8 cellular contexts compared by ENCODE assay signal in genomic region chr11:96156379-96156722, GRCh38.
DNase-seq lines count a peak whose midpoint lies in the region; ATAC-seq lines count a peak whose summit lies in the region.

No MANE protein-coding gene starts in this region.

- no peaks in the 10 kb centered on the region for H3K9me3 ChIP-seq in iPS-15b (ENCODE audit: control insufficient read depth, insufficient read depth, low read length)

- H3K36me3 Mint-ChIP-seq in activated naive CD8-positive, alpha-beta T cell treated with anti-CD3 and anti-CD28 coated beads, Interleukin-2, amount 10 ng/mL, durations not matched to agents 7 days and 5 days = peaks cover 15% of the 10 kb centered on the region
- H3K36me3 Mint-ChIP-seq in stimulated activated naive B cell treated with anti-CD40 and anti-IgM and Interleukin-4, amounts not matched to agents 10 μg/mL and 1 μg/mL and 100 μg/mL, for 72 hours = peaks cover 0 to 7% of the 10 kb centered on the region in 2 donors

- no peaks in the 10 kb centered on the region for H3K9me3 Mint-ChIP-seq in activated naive CD8-positive, alpha-beta T cell treated with anti-CD3 and anti-CD28 coated beads, Interleukin-2, amount 10 ng/mL, durations not matched to agents 7 days and 5 days
- no peaks in the 10 kb centered on the region for H3K9me3 Mint-ChIP-seq in stimulated activated naive B cell treated with anti-CD40 and anti-IgM and Interleukin-4, amounts not matched to agents 10 μg/mL and 1 μg/mL and 100 μg/mL, for 72 hours

- H3K27ac Mint-ChIP-seq in activated naive CD8-positive, alpha-beta T cell treated with anti-CD3 and anti-CD28 coated beads, Interleukin-2, amount 10 ng/mL, durations not matched to agents 7 days and 5 days = peak overlapping the region; percentile 76
- peak overlapping the region; percentile 96 for H3K27ac Mint-ChIP-seq in stimulated activated naive B cell treated with anti-CD40 and anti-IgM and Interleukin-4, amounts not matched to agents 10 μg/mL and 1 μg/mL and 100 μg/mL, for 72 hours

- POLR2A ChIA-PET in activated naive CD8-positive, alpha-beta T cell treated with anti-CD3 and anti-CD28 coated beads, Interleukin-2, amount 10 ng/mL, durations not matched to agents 7 days and 5 days (lab: Charles Lee) = interaction anchor here (1.4 kb wide), 1 partner anchor 183 kb away, joined by 4 read pairs; no protein-coding TSS in a partner anchor

- peak overlapping the region; percentile 12 for H3K9ac ChIP-seq in iPS-15b (ENCODE audit: low read depth, low read length)

- H3K27me3 ChIP-seq in iPS-15b (ENCODE audit: control insufficient read depth, insufficient read depth, low read length) = no peaks in the 10 kb centered on the region

- DNase-seq in activated naive CD8-positive, alpha-beta T cell treated with anti-CD3 and anti-CD28 coated beads, Interleukin-2, amount 10 ng/mL, durations not matched to agents 7 days and 5 days = no peak
- DNase-seq in stimulated activated naive B cell treated with anti-CD40 and anti-IgM and Interleukin-4, amounts not matched to agents 10 μg/mL and 1 μg/mL and 100 μg/mL, for 72 hours = no peak
- DNase-seq in NCI-H1436 (lab: John Stamatoyannopoulos, UW) = no peak
- no peak for DNase-seq in kidney tubule cell (ENCODE audit: low spot score)
- DNase-seq in NOMO-1 (lab: John Stamatoyannopoulos, UW; ENCODE audit: unreplicated experiment in 2 of 2) = no peak

- H3K4me3 ChIP-seq in iPS-15b (ENCODE audit: low read depth, low read length) = no peak overlapping the region

- H3K4me1 ChIP-seq in iPS-15b (ENCODE audit: control insufficient read depth, insufficient read depth, low read length) = peaks cover 32% of the 10 kb centered on the region

- peak overlapping the region; percentile 51 for H3K4me3 Mint-ChIP-seq in activated naive CD8-positive, alpha-beta T cell treated with anti-CD3 and anti-CD28 coated beads, Interleukin-2, amount 10 ng/mL, durations not matched to agents 7 days and 5 days
- peak overlapping the region; percentile 74 to 80 for H3K4me3 Mint-ChIP-seq in stimulated activated naive B cell treated with anti-CD40 and anti-IgM and Interleukin-4, amounts not matched to agents 10 μg/mL and 1 μg/mL and 100 μg/mL, for 72 hours

- peaks cover 30% of the 10 kb centered on the region for H3K4me1 Mint-ChIP-seq in activated naive CD8-positive, alpha-beta T cell treated with anti-CD3 and anti-CD28 coated beads, Interleukin-2, amount 10 ng/mL, durations not matched to agents 7 days and 5 days
- peaks cover 28 to 48% of the 10 kb centered on the region in 2 donors for H3K4me1 Mint-ChIP-seq in stimulated activated naive B cell treated with anti-CD40 and anti-IgM and Interleukin-4, amounts not matched to agents 10 μg/mL and 1 μg/mL and 100 μg/mL, for 72 hours

- no peaks in the 10 kb centered on the region for H3K27me3 Mint-ChIP-seq in activated naive CD8-positive, alpha-beta T cell treated with anti-CD3 and anti-CD28 coated beads, Interleukin-2, amount 10 ng/mL, durations not matched to agents 7 days and 5 days
- H3K27me3 Mint-ChIP-seq in stimulated activated naive B cell treated with anti-CD40 and anti-IgM and Interleukin-4, amounts not matched to agents 10 μg/mL and 1 μg/mL and 100 μg/mL, for 72 hours = no peaks in the 10 kb centered on the region

- H3K36me3 ChIP-seq in iPS-15b (ENCODE audit: control insufficient read depth, insufficient read depth, low read length) = no peaks in the 10 kb centered on the region

- ATAC-seq in HG03571 (IDR thresholded peaks at IDR 0.05; ENCODE audit: unreplicated experiment) = peak; percentile 4
- peak; percentile 16 for ATAC-seq in activated naive CD8-positive, alpha-beta T cell treated with anti-CD3 and anti-CD28 coated beads, Interleukin-2, amount 10 ng/mL, durations not matched to agents 7 days and 5 days (ENCODE audit: low read depth)
- no peak for ATAC-seq in stimulated activated naive B cell treated with anti-CD40 and anti-IgM and Interleukin-4, amounts not matched to agents 10 μg/mL and 1 μg/mL and 100 μg/mL, for 72 hours (replicated peaks)
- no peak for ATAC-seq in GM19035 (IDR thresholded peaks at IDR 0.05; ENCODE audit: unreplicated experiment)

Comparison
In these comparisons a context has a peak if more than half of its experiments do, and no peak if none do; other contexts are left out.
1. ATAC-seq: peak in HG03571 (single experiment) and activated naive CD8-positive, alpha-beta T cell treated with anti-CD3 and anti-CD28 coated beads, Interleukin-2, amount 10 ng/mL, durations not matched to agents 7 days and 5 days (single experiment); none in stimulated activated naive B cell treated with anti-CD40 and anti-IgM and Interleukin-4, amounts not matched to agents 10 μg/mL and 1 μg/mL and 100 μg/mL, for 72 hours (0 of 2) and GM19035 (single experiment).